ENCODE assay signal across 19 cellular contexts in genomic region chr9:129604766-129605163, GRCh38. TPM values are rescaled to one million over a fixed set of nuclear protein-coding genes. Genes with fewer than 3 reads are reported as not detected.
DNase-seq lines count a peak whose midpoint lies in the region; ATAC-seq and TF ChIP-seq lines count a peak whose summit lies in the region.
"Had no signal": no experiment of that assay in that cellular context is flagged by ENCODE, and none has a peak within 500 bp of the region (broad histone marks: within the 10 kb centered on the region; RNA-seq: fewer than 3 reads in every experiment).

No MANE protein-coding gene starts in this region.

- 86 to 91% methylated on average over 5 to 8 of the region's 8 CpGs for WGBS in endodermal cell (ENCODE audit: insufficient coverage in 1 of 2, insufficient read length in 1 of 2), 2 experiments

- peak; percentile 53 for DNase-seq in NCI-H1436 (lab: John Stamatoyannopoulos, UW)
- DNase-seq in NCI-H1436 treated with DMSO at 0.1 percent for 48 hours (lab: John Stamatoyannopoulos, UW) = no peak
- peak; percentile 25 for DNase-seq in stimulated activated CD4-positive, alpha-beta T cell treated with anti-CD3 and anti-CD28 coated beads, Interleukin-2, amount 100 ng/mL, for 4 hours (ENCODE audit: low read depth)
- DNase-seq in stimulated activated CD4-positive, alpha-beta T cell treated with anti-CD3 and anti-CD28 coated beads, Interleukin-15, amount 100 ng/mL, for 24 hours = no peak
- no peak for DNase-seq in endodermal cell
- no peak for DNase-seq in type B pancreatic cell (ENCODE audit: extremely low spot score, unreplicated experiment)
- DNase-seq in SKM-1 (lab: John Stamatoyannopoulos, UW; ENCODE audit: unreplicated experiment) = no peak
- DNase-seq: activated CD4-positive, alpha-beta T cell treated with anti-CD3 and anti-CD28 coated beads, Interleukin-2, amount 50 U/mL, for 4 hours; head of caudate nucleus; NCI-H1092; NCI-H524 treated with DMSO at 0.1 percent for 48 hours; stimulated activated CD4-positive, alpha-beta T cell treated with anti-CD3 and anti-CD28 coated beads, Interleukin-12 subunit alpha, Interleukin-12 subunit beta, amount 100 ng/mL, for 4 hours; substantia nigra had no signal

- H3K4me1 ChIP-seq in endodermal cell (ENCODE audit: control insufficient read depth, insufficient read depth, low read length) = peaks cover 4% of the 10 kb centered on the region

- no peak for ATAC-seq in GM21381 (IDR thresholded peaks at IDR 0.05; ENCODE audit: unreplicated experiment)
- ATAC-seq: K562 had no signal

- H3K27ac Mint-ChIP-seq in endodermal cell (peak overlapping the region; percentile 46), type B pancreatic cell (peak overlapping the region; percentile 57)
- H3K27ac Mint-ChIP-seq: dendritic cell treated with granulocyte-macrophage colony-stimulating factor and Interleukin-4, amounts not matched to agents 40 ng/mL and 50 ng/mL, for 4 days had no signal

- no peak overlapping the region for H3K9ac ChIP-seq in endodermal cell (ENCODE audit: extremely low read depth, low read length, poor library complexity, severe bottlenecking)

- no peak overlapping the region for H3K4me3 Mint-ChIP-seq in endodermal cell
- H3K4me3 Mint-ChIP-seq in type B pancreatic cell = no peak overlapping the region
- H3K4me3 Mint-ChIP-seq: dendritic cell treated with granulocyte-macrophage colony-stimulating factor and Interleukin-4, amounts not matched to agents 40 ng/mL and 50 ng/mL, for 4 days had no signal

- no peaks in the 10 kb centered on the region for H3K9me3 ChIP-seq in endodermal cell (ENCODE audit: control insufficient read depth, low read length)
- H3K9me3 ChIP-seq: esophagus muscularis mucosa, prostate gland had no signal

- no peaks in the 10 kb centered on the region for H3K27me3 ChIP-seq in endodermal cell (ENCODE audit: control insufficient read depth, insufficient read depth, low read length, poor library complexity, severe bottlenecking)
- H3K27me3 ChIP-seq: esophagus muscularis mucosa had no signal

- H3K4me1 Mint-ChIP-seq in endodermal cell = peaks cover 18% of the 10 kb centered on the region
- H3K4me1 Mint-ChIP-seq in type B pancreatic cell (ENCODE audit: unreplicated experiment) = peaks cover 39% of the 10 kb centered on the region

- H3K36me3 Mint-ChIP-seq in endodermal cell (ENCODE audit: low read depth) = no peaks in the 10 kb centered on the region
- H3K36me3 Mint-ChIP-seq in type B pancreatic cell = no peaks in the 10 kb centered on the region

- H3K36me3 ChIP-seq in endodermal cell (ENCODE audit: control insufficient read depth, insufficient read depth, low read length) = no peaks in the 10 kb centered on the region
- H3K36me3 ChIP-seq: esophagus muscularis mucosa, prostate gland had no signal

- H3K27me3 Mint-ChIP-seq in endodermal cell (ENCODE audit: insufficient read depth) = no peaks in the 10 kb centered on the region
- no peaks in the 10 kb centered on the region for H3K27me3 Mint-ChIP-seq in type B pancreatic cell
- H3K27me3 Mint-ChIP-seq: dendritic cell treated with granulocyte-macrophage colony-stimulating factor and Interleukin-4, amounts not matched to agents 40 ng/mL and 50 ng/mL, for 4 days had no signal

- H3K9me3 Mint-ChIP-seq in endodermal cell = no peaks in the 10 kb centered on the region
- H3K9me3 Mint-ChIP-seq in type B pancreatic cell = no peaks in the 10 kb centered on the region
- H3K9me3 Mint-ChIP-seq: dendritic cell treated with granulocyte-macrophage colony-stimulating factor and Interleukin-4, amounts not matched to agents 40 ng/mL and 50 ng/mL, for 4 days had no signal

- no peak overlapping the region for H3K4me3 ChIP-seq in endodermal cell (ENCODE audit: low read length)
- H3K4me3 ChIP-seq: esophagus muscularis mucosa, K562, prostate gland had no signal

- H3K27ac ChIP-seq in endodermal cell (ENCODE audit: low read depth, low read length) = no peak overlapping the region
- H3K27ac ChIP-seq: esophagus muscularis mucosa had no signal

- TF ChIP-seq CTCF in endodermal cell (conservative IDR thresholded peaks at IDR 0.05) = no peak
- no peak for TF ChIP-seq CTCF in type B pancreatic cell (conservative IDR thresholded peaks at IDR 0.05)

RNA-seq across cellular contexts. Expression of gene C9orf50, which starts 16.1 kb away (rescaled TPM):
- total RNA-seq in endodermal cell (not detected), type B pancreatic cell (ENCODE audit: low replicate concordance) (not detected in 2 replicates)
- polyA plus RNA-seq in endodermal cell (2013, experiment 1 of 2) = not detected
- polyA plus RNA-seq in endodermal cell (2013, experiment 2 of 2) = not detected
- total RNA-seq: K562; prostate gland; T-helper 1 cell treated with Interleukin-12 subunit alpha and Interleukin-12 subunit beta and Interleukin-4 antibody, amounts not matched to agents 30 ng/mL and 1 ng/mL, for 36 hours had no signal
- polyA plus RNA-seq: K562 had no signal

RNA-seq across cellular contexts. Expression of gene NTMT1, which starts 21.2 kb away (rescaled TPM):
- total RNA-seq in endodermal cell (10 to 100 TPM; 39.6 to 49.1 TPM), type B pancreatic cell (ENCODE audit: low replicate concordance) (31.4 and 33.5 TPM in 2 replicates)
- 40.4 TPM for polyA plus RNA-seq in endodermal cell (2013, experiment 1 of 2)
- 40.9 TPM for polyA plus RNA-seq in endodermal cell (2013, experiment 2 of 2)

RNA-seq across cellular contexts. Expression of gene ASB6, which starts 37.2 kb away (rescaled TPM):
- total RNA-seq in endodermal cell (10 to 100 TPM; 19.8 to 20.2 TPM), type B pancreatic cell (ENCODE audit: low replicate concordance) (20.7 and 22.4 TPM in 2 replicates)
- polyA plus RNA-seq in endodermal cell (2013, experiment 1 of 2) = 17.7 TPM
- polyA plus RNA-seq in endodermal cell (2013, experiment 2 of 2) = 14.9 TPM

Comparison
In these comparisons a context has a peak if more than half of its experiments do, and no peak if none do; other contexts are left out.
1. DNase-seq: peak in NCI-H1436 (single experiment) and stimulated activated CD4-positive, alpha-beta T cell treated with anti-CD3 and anti-CD28 coated beads, Interleukin-2, amount 100 ng/mL, for 4 hours (single experiment); none in NCI-H1436 treated with DMSO at 0.1 percent for 48 hours (single experiment), stimulated activated CD4-positive, alpha-beta T cell treated with anti-CD3 and anti-CD28 coated beads, Interleukin-15, amount 100 ng/mL, for 24 hours (single experiment), endodermal cell (single experiment), type B pancreatic cell (single experiment) and SKM-1 (single experiment).